Comparison of ENCODE assay signal across 8 cellular contexts in genomic region chr9:37408933-37409710, GRCh38.
DNase-seq lines count a peak whose midpoint lies in the region; ATAC-seq lines count a peak whose summit lies in the region.

No MANE protein-coding gene starts in this region.

- peak; percentile 79 for ATAC-seq in HG03457 (IDR thresholded peaks at IDR 0.05; ENCODE audit: unreplicated experiment)

- DNase-seq in activated gamma-delta T cell treated with Interleukin-2 at 50 U/mL for 16 hours, result peak; percentile 54
- DNase-seq in activated gamma-delta T cell (lab: John Stamatoyannopoulos, UW), result no peak
- DNase-seq in activated T-cell treated with anti-CD3 and anti-CD28 coated beads for 48 hours (ENCODE audit: low read depth), result peak; percentile 61
- peak; percentile 45 for DNase-seq in stimulated activated CD8-positive, alpha-beta memory T cell treated with anti-CD3 and anti-CD28 coated beads, Interleukin-12 subunit alpha, Interleukin-12 subunit beta, amount 100 ng/mL, for 1 hour (ENCODE audit: low read depth)
- DNase-seq in NCI-H1092 treated with DMSO at 0.1 percent for 48 hours (lab: John Stamatoyannopoulos, UW), result no peak
- DNase-seq in HuH-7.5 (ENCODE audit: low spot score), result no peak
- no peak for DNase-seq in NCI-H1694 treated with DMSO at 0.1 percent for 48 hours (lab: John Stamatoyannopoulos, UW)

Comparison
In these comparisons a context has a peak if more than half of its experiments do, and no peak if none do; other contexts are left out.
1. DNase-seq: peak in activated gamma-delta T cell treated with Interleukin-2 at 50 U/mL for 16 hours (single experiment), activated T-cell treated with anti-CD3 and anti-CD28 coated beads for 48 hours (single experiment) and stimulated activated CD8-positive, alpha-beta memory T cell treated with anti-CD3 and anti-CD28 coated beads, Interleukin-12 subunit alpha, Interleukin-12 subunit beta, amount 100 ng/mL, for 1 hour (single experiment); none in activated gamma-delta T cell (single experiment), NCI-H1092 treated with DMSO at 0.1 percent for 48 hours (single experiment), HuH-7.5 (single experiment) and NCI-H1694 treated with DMSO at 0.1 percent for 48 hours (single experiment).